8 cellular contexts compared by ENCODE assay signal in genomic region chr12:132506730-132507538, GRCh38. TPM values are rescaled to one million over a fixed set of nuclear protein-coding genes. Genes with fewer than 3 reads are reported as not detected.
DNase-seq lines count a peak whose midpoint lies in the region; ATAC-seq and TF ChIP-seq lines count a peak whose summit lies in the region.

No MANE protein-coding gene starts in this region.

- H3K9me3 ChIP-seq in SK-N-SH (no peaks in the 10 kb centered on the region), RWPE2 (ENCODE audit: severe bottlenecking) (no peaks in the 10 kb centered on the region), right atrium auricular region (no peaks in the 10 kb centered on the region), skeletal muscle tissue (ENCODE audit: control insufficient read depth in 3 of 3, low read length in 3 of 3) (no peaks in the 10 kb centered on the region)

- TF ChIP-seq CTCF in SK-N-SH (IDR thresholded peaks at IDR 0.05) (no peak), RWPE2 (IDR thresholded peaks at IDR 0.05; ENCODE audit: poor library complexity, severe bottlenecking) (no peak), right atrium auricular region (IDR thresholded peaks at IDR 0.05) (no peak)

- H3K36me3 ChIP-seq in SK-N-SH (replicated peaks in 1 of 2; ENCODE audit: control insufficient read depth in 1 of 2, insufficient read depth in 2 of 2, low read length in 1 of 2), result peaks cover 0 to 5% of the 10 kb centered on the region in 2 experiments
- H3K36me3 ChIP-seq in RWPE2 (ENCODE audit: low read depth), result no peaks in the 10 kb centered on the region
- H3K36me3 ChIP-seq in right atrium auricular region, result peaks cover 24% of the 10 kb centered on the region
- peaks cover 1 to 9% (median 8%) of the 10 kb centered on the region in 3 donors for H3K36me3 ChIP-seq in skeletal muscle tissue (ENCODE audit: control insufficient read depth in 3 of 3, insufficient read depth in 3 of 3, low read length in 3 of 3)

- CTCF ChIA-PET in SK-N-SH (lab: Yijun Ruan, JAX), result interaction anchor here (0.7 to 2.3 kb wide), 5 partner anchors 12 to 93 kb away, joined by 3 to 9 read pairs (median 4); no protein-coding TSS in a partner anchor

- POLR2A ChIA-PET in SK-N-SH (lab: Yijun Ruan, JAX), result no interaction called here

- H4K20me1 ChIP-seq in SK-N-SH (ENCODE audit: insufficient read depth), result peaks cover 62% of the 10 kb centered on the region

- no peak for TF ChIP-seq EP300 in SK-N-SH (IDR thresholded peaks at IDR 0.05; ENCODE audit: borderline replicate concordance in 1 of 2, low read depth in 1 of 2, low read length in 1 of 2)

- H3K27ac ChIP-seq in SK-N-SH (ENCODE audit: low read depth in 2 of 2, low read length in 1 of 2), result no peak overlapping the region; a peak in 1 of 4 replicates
- peak overlapping the region; percentile 25 for H3K27ac ChIP-seq in RWPE2 (ENCODE audit: poor library complexity, severe bottlenecking)
- peak overlapping the region; percentile 85 to 89 for H3K27ac ChIP-seq in right atrium auricular region
- H3K27ac ChIP-seq in skeletal muscle tissue (ENCODE audit: low read depth, low read length), result peak overlapping the region; percentile 81

- ATAC-seq in SK-N-SH treated with all-trans-retinoic acid at 6 μM for 48 hours, result no peak
- peak; percentile 52 for ATAC-seq in RWPE2 (ENCODE audit: low read depth)

- DNase-seq in SK-N-SH (peak; percentile 74), RWPE2 (ENCODE audit: low spot score) (no peak), right atrium auricular region (ENCODE audit: low spot score) (peak; percentile 89), cerebellar nuclear complex (lab: John Stamatoyannopoulos, UW) (no peak), mesenteric fat pad (ENCODE audit: low spot score) (no peak)
- peak; percentile 43 for DNase-seq in activated naive CD8-positive, alpha-beta T cell treated with anti-CD3 and anti-CD28 coated beads, Interleukin-2, amount 50 U/mL, for 16 hours (ENCODE audit: low read depth, low spot score)

- H3K79me2 ChIP-seq in SK-N-SH (ENCODE audit: insufficient read depth), result peaks cover 41% of the 10 kb centered on the region

- peaks cover 8 to 32% of the 10 kb centered on the region in 2 experiments; a peak in 2 of 4 replicates for H3K4me1 ChIP-seq in SK-N-SH (ENCODE audit: control insufficient read depth in 1 of 2, insufficient read depth in 2 of 2, low read depth in 1 of 2, low read length in 1 of 2)
- no peaks in the 10 kb centered on the region for H3K4me1 ChIP-seq in RWPE2 (ENCODE audit: insufficient read depth, poor library complexity, severe bottlenecking)
- peaks cover 0 to 59% of the 10 kb centered on the region in 2 donors for H3K4me1 ChIP-seq in right atrium auricular region
- H3K4me1 ChIP-seq in skeletal muscle tissue (ENCODE audit: control insufficient read depth in 3 of 3, insufficient read depth in 3 of 3, low read length in 3 of 3), result peaks cover 46 to 56% (median 54%) of the 10 kb centered on the region in 3 donors

- no peaks in the 10 kb centered on the region for H3F3A ChIP-seq in SK-N-SH (replicated peaks; ENCODE audit: insufficient read depth)

- H3K4me3 ChIP-seq in SK-N-SH (ENCODE audit: low read depth in 2 of 2, low read length in 1 of 2), result no peak overlapping the region
- H3K4me3 ChIP-seq in RWPE2 (ENCODE audit: severe bottlenecking), result no peak overlapping the region
- H3K4me3 ChIP-seq in right atrium auricular region, result peak overlapping the region; percentile 7 to 30
- peak overlapping the region; percentile 56 to 71 (median 59) for H3K4me3 ChIP-seq in skeletal muscle tissue (ENCODE audit: low read length in 3 of 3)

- H2AFZ ChIP-seq in SK-N-SH (ENCODE audit: low read depth), result no peak overlapping the region

- H3K4me2 ChIP-seq in SK-N-SH, result peak overlapping the region; percentile 41; the same call in 1 of the 2 replicates

- WGBS in SK-N-SH (ENCODE audit: low lambda C conversion rate), result 88% methylated on average over 21 of the region's 36 CpGs

- H3K9me2 ChIP-seq in SK-N-SH, result no peaks in the 10 kb centered on the region

- H3K9ac ChIP-seq in SK-N-SH (no peak overlapping the region), skeletal muscle tissue (ENCODE audit: low read depth in 1 of 3, low read length in 3 of 3) (peak overlapping the region; percentile 57 to 82 (median 81))

- no peaks in the 10 kb centered on the region for H3K27me3 ChIP-seq in SK-N-SH (ENCODE audit: insufficient read depth)
- peaks cover 17% of the 10 kb centered on the region for H3K27me3 ChIP-seq in RWPE2 (ENCODE audit: insufficient read depth, poor library complexity, severe bottlenecking)
- no peaks in the 10 kb centered on the region for H3K27me3 ChIP-seq in right atrium auricular region
- H3K27me3 ChIP-seq in skeletal muscle tissue (ENCODE audit: control insufficient read depth in 3 of 3, insufficient read depth in 3 of 3, low read length in 3 of 3), result no peaks in the 10 kb centered on the region

- no peak for TF ChIP-seq RAD21 in SK-N-SH (IDR thresholded peaks at IDR 0.05; ENCODE audit: low read length)

TF ChIP-seq in SK-N-SH, 30 proteins besides CTCF, POLR2A, EP300 and RAD21:
- no peak for TF ChIP-seq FOXM1 (IDR thresholded peaks at IDR 0.05; ENCODE audit: low read depth)
- TF ChIP-seq GABPA (IDR thresholded peaks at IDR 0.05; ENCODE audit: low read depth), result no peak
- no peak for TF ChIP-seq GATA2 (CRISPR knock-in tag; IDR thresholded peaks at IDR 0.05)
- TF ChIP-seq YY1 (IDR thresholded peaks at IDR 0.05; ENCODE audit: low read depth), result no peak
- no peak for TF ChIP-seq FOSL2 (IDR thresholded peaks at IDR 0.05; ENCODE audit: borderline replicate concordance, low read depth)
- no peak for TF ChIP-seq NRF1 (IDR thresholded peaks at IDR 0.05; ENCODE audit: low read depth, low read length)
- TF ChIP-seq ZBTB33 (IDR thresholded peaks at IDR 0.05; ENCODE audit: borderline replicate concordance, low read depth), result no peak
- no peak for TF ChIP-seq RFX5 (IDR thresholded peaks at IDR 0.05; ENCODE audit: low read length)
- no peak for TF ChIP-seq NFIC (IDR thresholded peaks at IDR 0.05; ENCODE audit: borderline replicate concordance)
- TF ChIP-seq MEF2A (IDR thresholded peaks at IDR 0.05; ENCODE audit: borderline replicate concordance, low read depth), result no peak

TF ChIP-seq in SK-N-SH treated with all-trans-retinoic acid at 6 μM for 48 hours, 23 proteins besides CTCF, POLR2A, EP300 and RAD21:
- TF ChIP-seq CSRNP3 (CRISPR knock-in tag; IDR thresholded peaks at IDR 0.05) (no peak), PATZ1 (CRISPR knock-in tag; IDR thresholded peaks at IDR 0.05; ENCODE audit: borderline replicate concordance) (no peak), PPARA (CRISPR knock-in tag; IDR thresholded peaks at IDR 0.05; ENCODE audit: borderline replicate concordance) (no peak), ZFP30 (CRISPR knock-in tag; IDR thresholded peaks at IDR 0.05) (no peak), OSR1 (CRISPR knock-in tag; IDR thresholded peaks at IDR 0.05) (no peak), RARB (CRISPR knock-in tag; IDR thresholded peaks at IDR 0.05) (no peak), ZNF70 (CRISPR knock-in tag; IDR thresholded peaks at IDR 0.05) (no peak), TCF4 (CRISPR knock-in tag; IDR thresholded peaks at IDR 0.05; ENCODE audit: borderline replicate concordance) (no peak)

RNA-seq across cellular contexts. Expression of gene FBRSL1, which starts 17.0 kb away (rescaled TPM):
- polyA plus RNA-seq in SK-N-SH (2012; rRNA removed), result 3.3 and 5.5 TPM in 2 replicates
- 3.2 and 4.9 TPM in 2 replicates for polyA plus RNA-seq in SK-N-SH (2012; cell fraction: cytosol; rRNA removed)
- 29.5 and 88.3 TPM in 2 replicates for polyA plus RNA-seq in SK-N-SH (2012; cell fraction: nucleus; rRNA removed)
- 10 to 100 TPM; 19.3 to 20.4 TPM for total RNA-seq in right atrium auricular region
- total RNA-seq in skeletal muscle tissue, result 6.8 TPM
- total RNA-seq in mesenteric fat pad, result 30.5 TPM

Comparison
In these comparisons a context has a peak if more than half of its experiments do, and no peak if none do; other contexts are left out.
1. DNase-seq: peak in SK-N-SH (single experiment), activated naive CD8-positive, alpha-beta T cell treated with anti-CD3 and anti-CD28 coated beads, Interleukin-2, amount 50 U/mL, for 16 hours (single experiment) and right atrium auricular region (single experiment); none in RWPE2 (single experiment), cerebellar nuclear complex (0 of 2) and mesenteric fat pad (single experiment).
2. H3K27ac ChIP-seq: peak in RWPE2 (single experiment), right atrium auricular region (2 of 2) and skeletal muscle tissue (single experiment); none in SK-N-SH (0 of 2).
3. H3K4me3 ChIP-seq: peak in right atrium auricular region (2 of 2) and skeletal muscle tissue (3 of 3); none in SK-N-SH (0 of 2) and RWPE2 (single experiment).